In genomic region chr11:76671236-76671590, GRCh38 we compare ENCODE assay signal across 9 cellular contexts. TPM values are rescaled to one million over a fixed set of nuclear protein-coding genes. Genes with fewer than 3 reads are reported as not detected.
DNase-seq lines count a peak whose midpoint lies in the region; ATAC-seq and TF ChIP-seq lines count a peak whose summit lies in the region.
"Had no signal": no experiment of that assay in that cellular context is flagged by ENCODE, and none has a peak within 500 bp of the region (broad histone marks: within the 10 kb centered on the region; RNA-seq: fewer than 3 reads in every experiment).

No MANE protein-coding gene starts in this region.

- H3K9ac ChIP-seq in mammary epithelial cell (ENCODE audit: insufficient read depth, low read length): no peak overlapping the region
- peak overlapping the region; percentile 7 for H3K9ac ChIP-seq in mucosa of stomach (ENCODE audit: low read length)

- CTCF ChIA-PET in mammary epithelial cell (lab: Charles Lee; ENCODE audit: low non-redundant PET): no interaction called here

- H3K27ac ChIP-seq in heart left ventricle: peak overlapping the region; percentile 78 to 95 (median 90)
- H3K27ac ChIP-seq in mammary epithelial cell (ENCODE audit: insufficient read depth, low read depth, low read length): no peak overlapping the region
- H3K27ac ChIP-seq in upper lobe of right lung: peak overlapping the region; percentile 68

- H3K4me2 ChIP-seq in mammary epithelial cell (ENCODE audit: insufficient read depth, low read depth, low read length): peak overlapping the region; percentile 76

- DNase-seq in heart left ventricle (no peak), left ventricle myocardium superior (no peak), mammary epithelial cell (no peak), upper lobe of right lung (no peak), NCI-H524 (lab: John Stamatoyannopoulos, UW) (no peak), HPDE6-E6E7 (ENCODE audit: extremely low spot score) (no peak)
- DNase-seq: MG63 had no signal

- peak overlapping the region; percentile 49 to 87 (median 76) for H3K4me3 ChIP-seq in heart left ventricle
- H3K4me3 ChIP-seq in mammary epithelial cell (replicated peaks in 1 of 3; ENCODE audit: insufficient read depth in 1 of 3, low read depth in 2 of 3, low read length in 3 of 3): peak overlapping the region in 2 of 3 experiments; percentile 38 to 41
- H3K4me3 ChIP-seq in mucosa of stomach (ENCODE audit: low read length): peak overlapping the region; percentile 17
- H3K4me3 ChIP-seq in upper lobe of right lung: peak overlapping the region; percentile 66

- dilution Hi-C loops in mammary epithelial cell (cut with HindIII; ENCODE audit: low sequenced_read_pairs): no loop called here

- H3K36me3 ChIP-seq in heart left ventricle (no peaks in the 10 kb centered on the region), mammary epithelial cell (ENCODE audit: insufficient read depth, low read length) (no peaks in the 10 kb centered on the region), mucosa of stomach (ENCODE audit: control insufficient read depth, insufficient read depth, low read length) (no peaks in the 10 kb centered on the region), upper lobe of right lung (no peaks in the 10 kb centered on the region)
- H3K36me3 ChIP-seq: MG63 had no signal

- ATAC-seq in heart left ventricle: peak in 1 of 4 donors; percentile 4
- ATAC-seq in left ventricle myocardium superior: no peak
- no peak for ATAC-seq in upper lobe of right lung
- no peak for ATAC-seq in GM18502 (IDR thresholded peaks at IDR 0.05; ENCODE audit: poor library complexity, unreplicated experiment)

- H3K27me3 ChIP-seq in heart left ventricle: peaks cover 0 to 12% (median 0%) of the 10 kb centered on the region in 9 donors
- peaks cover 5% of the 10 kb centered on the region for H3K27me3 ChIP-seq in mammary epithelial cell (ENCODE audit: insufficient read depth, low read length)
- peaks cover 33% of the 10 kb centered on the region for H3K27me3 ChIP-seq in mucosa of stomach (ENCODE audit: control insufficient read depth, insufficient read depth, low read length)
- peaks cover 13% of the 10 kb centered on the region for H3K27me3 ChIP-seq in upper lobe of right lung

- in situ Hi-C loops in mammary epithelial cell (cut with MboI; ENCODE audit: low sequenced_read_pairs in 2 of 2): no loop called here

- 16 to 31% (median 28%) methylated on average over 8 of the region's 8 CpGs for WGBS in heart left ventricle, 4 donors
- WGBS in mammary epithelial cell (ENCODE audit: low coverage, missing lambda C conversion rate): 75% methylated on average over 5 of the region's 8 CpGs

- TF ChIP-seq CTCF in heart left ventricle (IDR thresholded peaks at IDR 0.05) (no peak), mammary epithelial cell (conservative IDR thresholded peaks at IDR 0.05 in 1 of 2, IDR thresholded peaks at IDR 0.05 in 1 of 2; ENCODE audit: extremely low read depth in 1 of 2, insufficient read depth in 1 of 2, low read depth in 1 of 2, low read length in 2 of 2) (no peak), upper lobe of right lung (IDR thresholded peaks at IDR 0.05) (no peak)

- no peaks in the 10 kb centered on the region for H3K79me2 ChIP-seq in mammary epithelial cell (ENCODE audit: insufficient read depth, low read length)

- TF ChIP-seq POLR2A in heart left ventricle (IDR thresholded peaks at IDR 0.05): no peak

- H3K9me3 ChIP-seq in heart left ventricle (no peaks in the 10 kb centered on the region), mammary epithelial cell (replicated peaks; ENCODE audit: insufficient read depth, low read length) (no peaks in the 10 kb centered on the region), mucosa of stomach (ENCODE audit: control insufficient read depth, low read length) (no peaks in the 10 kb centered on the region), upper lobe of right lung (no peaks in the 10 kb centered on the region)
- H3K9me3 ChIP-seq: MG63 had no signal

- H3K4me1 ChIP-seq in heart left ventricle (peaks cover 0 to 55% (median 36%) of the 10 kb centered on the region in 12 donors), mammary epithelial cell (ENCODE audit: insufficient read depth, low read length) (no peaks in the 10 kb centered on the region), mucosa of stomach (ENCODE audit: control insufficient read depth, insufficient read depth, low read length) (peaks cover 13% of the 10 kb centered on the region), upper lobe of right lung (peaks cover 32% of the 10 kb centered on the region)

- H4K20me1 ChIP-seq in mammary epithelial cell (ENCODE audit: insufficient read depth, low read length): no peaks in the 10 kb centered on the region

- peak overlapping the region; percentile 62 for H2AFZ ChIP-seq in mammary epithelial cell (ENCODE audit: low read depth, low read length)

- intact Hi-C loops in heart left ventricle (cut with DNase I): loop anchor here in 3 of 10 donors (2.0 to 5.0 kb wide), 4 partner anchors 34 to 92 kb away; no protein-coding TSS in a partner anchor
- intact Hi-C loops in left ventricle myocardium superior (cut with micrococcal nuclease): loop anchor here (10.0 kb wide), 1 partner anchor 96 kb away; no protein-coding TSS in a partner anchor
- intact Hi-C loops in mammary epithelial cell (cut with micrococcal nuclease): no loop called here
- intact Hi-C loops in upper lobe of right lung (cut with DNase I): loop anchor here (10.0 kb wide), 1 partner anchor 116 kb away; no protein-coding TSS in a partner anchor

- BruUV-seq in mammary epithelial cell (replicated peaks; lab: Mats Ljungman, UMichigan): no TSS peak

RNA-seq across cellular contexts. Expression of gene LRRC32, which starts 0.7 kb away (rescaled TPM):
- total RNA-seq in heart left ventricle (10 to 100 TPM; 20.1 to 67.1 (median 26.9) TPM), left ventricle myocardium superior (30.8 TPM), mammary epithelial cell (under 1 TPM in 1 of 2 donors, not detected in 1; under 0.01 TPM), upper lobe of right lung (111 TPM)
- polyA plus RNA-seq in heart left ventricle (10 to 100 TPM; 46.4 to 79.0 TPM), mammary epithelial cell (not detected)
- polyA minus RNA-seq in mammary epithelial cell: not detected

Comparison
In these comparisons a context has a peak if more than half of its experiments do, and no peak if none do; other contexts are left out.
1. H3K4me3 ChIP-seq: peak in every context shown above with its lines; median percentile 76 in heart left ventricle; 66 in upper lobe of right lung; 40 in mammary epithelial cell; 17 in mucosa of stomach.
2. RNA of gene LRRC32, which starts 0.7 kb away (total RNA-seq): 111 TPM in upper lobe of right lung (single experiment), 30.8 TPM in left ventricle myocardium superior (single experiment) and 20.1 to 67.1 TPM in heart left ventricle; under 0.01 TPM in mammary epithelial cell; every median in the first group is over 10 times any median in the second.